ENCODE assay signal across 19 cellular contexts in genomic region chr12:101856030-101856429, GRCh38. TPM values are rescaled to one million over a fixed set of nuclear protein-coding genes. Genes with fewer than 3 reads are reported as not detected.
DNase-seq lines count a peak whose midpoint lies in the region; ATAC-seq lines count a peak whose summit lies in the region.
"Had no signal": no experiment of that assay in that cellular context is flagged by ENCODE, and none has a peak within 500 bp of the region (broad histone marks: within the 10 kb centered on the region; RNA-seq: fewer than 3 reads in every experiment).

No MANE protein-coding gene starts in this region.

- no peaks in the 10 kb centered on the region for H3K27me3 Mint-ChIP-seq in dendritic cell treated with granulocyte-macrophage colony-stimulating factor and Interleukin-4, amounts not matched to agents 40 ng/mL and 50 ng/mL, for 4 days

- H3K23ac ChIP-seq in trophoblast cell (ENCODE audit: low read length), result no peak overlapping the region

- no peak overlapping the region for H2AFZ ChIP-seq in trophoblast cell (ENCODE audit: insufficient read depth, low read length, poor library complexity)

- no peaks in the 10 kb centered on the region for H3K79me2 ChIP-seq in trophoblast cell (ENCODE audit: control insufficient read depth, insufficient read depth, low read length, poor library complexity)

- H3K9me3 Mint-ChIP-seq in dendritic cell treated with granulocyte-macrophage colony-stimulating factor and Interleukin-4, amounts not matched to agents 40 ng/mL and 50 ng/mL, for 4 days, result peaks cover 9% of the 10 kb centered on the region
- H3K9me3 Mint-ChIP-seq: neural progenitor cell had no signal

- no peak overlapping the region for H4K12ac ChIP-seq in trophoblast cell (ENCODE audit: low read depth, low read length)

- H3K36me3 Mint-ChIP-seq in dendritic cell treated with granulocyte-macrophage colony-stimulating factor and Interleukin-4, amounts not matched to agents 40 ng/mL and 50 ng/mL, for 4 days (ENCODE audit: low read depth), result peaks cover 6% of the 10 kb centered on the region
- H3K36me3 Mint-ChIP-seq: neural progenitor cell had no signal

- no peak overlapping the region for H3K4me2 ChIP-seq in trophoblast cell (ENCODE audit: low read length)
- H3K4me2 ChIP-seq: neural progenitor cell had no signal

- H3K4me3 Mint-ChIP-seq in dendritic cell treated with granulocyte-macrophage colony-stimulating factor and Interleukin-4, amounts not matched to agents 40 ng/mL and 50 ng/mL, for 4 days, result no peak overlapping the region
- H3K4me3 Mint-ChIP-seq: neural progenitor cell had no signal

- no CpG with 5 or more reads among the region's 3 CpGs for WGBS in trophoblast cell (ENCODE audit: extremely low coverage, insufficient coverage, insufficient read length)

- peak; percentile 45 for DNase-seq in GDM1 (lab: John Stamatoyannopoulos, UW)
- DNase-seq in KG1 (lab: John Stamatoyannopoulos, UW), result peak; percentile 72
- DNase-seq in trophoblast cell, result no peak
- no peak for DNase-seq in occipital lobe (lab: John Stamatoyannopoulos, UW)
- DNase-seq: activated naive CD4-positive, alpha-beta T cell; activated T-cell treated with anti-CD3 and anti-CD28 coated beads, Interleukin-2, amount 50 U/mL, for 1 hour; amniotic stem cell; NCI-H1930; NCI-H446; T-helper 1 cell had no signal

- no peaks in the 10 kb centered on the region for H3K9me3 ChIP-seq in trophoblast cell (ENCODE audit: insufficient read depth, low read depth, low read length)
- H3K9me3 ChIP-seq: Caco-2, thoracic aorta had no signal

- peak overlapping the region; percentile 73 for H3K4ac ChIP-seq in trophoblast cell (ENCODE audit: low read depth, low read length)

- peak overlapping the region; percentile 12 for H3K27ac ChIP-seq in trophoblast cell (ENCODE audit: low read depth, low read length)
- H3K27ac ChIP-seq: cardiac muscle cell, neural progenitor cell, thoracic aorta, VCaP had no signal

- H4K8ac ChIP-seq in trophoblast cell (ENCODE audit: low read depth, low read length), result peak overlapping the region; percentile 60

- H3K36me3 ChIP-seq in trophoblast cell (ENCODE audit: control insufficient read depth in 1 of 2, insufficient read depth in 2 of 2, low read length in 2 of 2), result no peaks in the 10 kb centered on the region
- H3K36me3 ChIP-seq: cardiac muscle cell, neural progenitor cell, thoracic aorta had no signal

- peaks cover 6% of the 10 kb centered on the region for H3K79me1 ChIP-seq in trophoblast cell (ENCODE audit: low read length)

- H3K9ac ChIP-seq in trophoblast cell (ENCODE audit: low read length), result no peak overlapping the region
- H3K9ac ChIP-seq: neural progenitor cell had no signal

- ATAC-seq in HG03135 (IDR thresholded peaks at IDR 0.05; ENCODE audit: unreplicated experiment), result no peak
- ATAC-seq in HG02970 (IDR thresholded peaks at IDR 0.05; ENCODE audit: low FRiP score, unreplicated experiment), result no peak
- ATAC-seq: esophagus mucosa had no signal

- H2BK120ac ChIP-seq in trophoblast cell (ENCODE audit: insufficient read depth, low read length, poor library complexity), result peak overlapping the region; percentile 90

- peak overlapping the region; percentile 70 for H2AK5ac ChIP-seq in trophoblast cell (ENCODE audit: low read length)

- H3K27ac Mint-ChIP-seq in dendritic cell treated with granulocyte-macrophage colony-stimulating factor and Interleukin-4, amounts not matched to agents 40 ng/mL and 50 ng/mL, for 4 days, result peak overlapping the region; percentile 47
- H3K27ac Mint-ChIP-seq: neural progenitor cell had no signal

- peaks cover 47% of the 10 kb centered on the region for H3K4me1 Mint-ChIP-seq in dendritic cell treated with granulocyte-macrophage colony-stimulating factor and Interleukin-4, amounts not matched to agents 40 ng/mL and 50 ng/mL, for 4 days (ENCODE audit: low read depth)
- H3K4me1 Mint-ChIP-seq: neural progenitor cell had no signal

- H3K27me3 ChIP-seq in trophoblast cell (ENCODE audit: insufficient read depth, low read length), result no peaks in the 10 kb centered on the region
- H3K27me3 ChIP-seq: cardiac muscle cell, neural progenitor cell had no signal

- H2BK12ac ChIP-seq in trophoblast cell (ENCODE audit: low read length), result peak overlapping the region; percentile 97

- intact Hi-C loops in dendritic cell treated with granulocyte-macrophage colony-stimulating factor and Interleukin-4, amounts not matched to agents 40 ng/mL and 50 ng/mL, for 4 days (cut with micrococcal nuclease), result loop anchor here (10.0 kb wide), 1 partner anchor 49 kb away; no protein-coding TSS in a partner anchor

- H2BK5ac ChIP-seq in trophoblast cell (ENCODE audit: low read depth, low read length, poor library complexity), result peak overlapping the region; percentile 78

- peaks cover 8 to 11% of the 10 kb centered on the region in 2 experiments for H3K4me1 ChIP-seq in trophoblast cell (ENCODE audit: control insufficient read depth in 1 of 2, insufficient read depth in 2 of 2, low read length in 2 of 2)
- H3K4me1 ChIP-seq: neural progenitor cell had no signal

- peak overlapping the region; percentile 92 for H4K91ac ChIP-seq in trophoblast cell (ENCODE audit: low read depth, low read length)

- no peak overlapping the region for H3K18ac ChIP-seq in trophoblast cell (ENCODE audit: low read length)

- peak overlapping the region; percentile 53 for H3K14ac ChIP-seq in trophoblast cell (ENCODE audit: low read length)

- no peak overlapping the region for H3K4me3 ChIP-seq in trophoblast cell (ENCODE audit: low read depth, low read length)
- H3K4me3 ChIP-seq: cardiac muscle cell, neural progenitor cell, thoracic aorta had no signal

RNA-seq across cellular contexts. Expression of gene DRAM1, which starts 21.4 kb away (rescaled TPM):
- 22.7 and 24.7 TPM in 2 replicates for polyA plus RNA-seq in trophoblast cell (2013)
- total RNA-seq in occipital lobe, result 1.1 TPM

RNA-seq across cellular contexts. Expression of gene GNPTAB, which starts 25.3 kb away (rescaled TPM):
- polyA plus RNA-seq in trophoblast cell (2013), result 17.9 and 18.6 TPM in 2 replicates
- total RNA-seq in occipital lobe, result 138 TPM

Comparison
In these comparisons a context has a peak if more than half of its experiments do, and no peak if none do; other contexts are left out.
1. DNase-seq: peak in GDM1 (single experiment) and KG1 (single experiment); none in trophoblast cell (0 of 2) and occipital lobe (single experiment).